ENCODE assay signal across 1 cellular context in genomic region chr9:131874916-131875670, GRCh38.
TF ChIP-seq lines count a peak whose summit lies in the region.

No MANE protein-coding gene starts in this region.

TF ChIP-seq in GM23338, 12 proteins besides CTCF, POLR2A, EP300 and RAD21 (continued from another document):
- no peak for TF ChIP-seq ETS1 (IDR thresholded peaks at IDR 0.05)
- no peak for TF ChIP-seq STAT1 (IDR thresholded peaks at IDR 0.05; ENCODE audit: unreplicated experiment)
- no peak for TF ChIP-seq CREB1 (CRISPR knock-in tag; IDR thresholded peaks at IDR 0.05; ENCODE audit: low read depth)
